16 cellular contexts compared by ENCODE assay signal in the genomic region with DNA sequence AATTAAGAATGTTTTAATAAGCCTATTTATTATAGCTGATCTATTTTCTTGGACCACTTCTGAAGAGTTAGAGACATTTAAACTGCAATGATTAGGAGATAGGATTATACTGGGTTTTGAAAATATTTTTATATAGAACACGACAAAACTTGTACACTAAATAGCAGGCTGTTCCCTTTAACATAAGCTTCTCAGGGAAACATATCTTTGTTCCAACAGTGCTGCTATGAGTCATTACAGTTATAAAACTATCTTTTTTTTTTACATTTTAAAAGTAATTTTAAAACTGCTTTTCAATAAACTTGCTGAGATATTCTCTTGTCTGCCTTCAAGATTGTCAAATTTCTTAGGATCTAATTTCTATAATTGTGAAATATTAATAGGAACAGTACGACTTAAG.
DNase-seq lines count a peak whose midpoint lies in the region; ATAC-seq and TF ChIP-seq lines count a peak whose summit lies in the region.
"Had no signal": no experiment of that assay in that cellular context is flagged by ENCODE, and none has a peak within 500 bp of the region (broad histone marks: within the 10 kb centered on the region; RNA-seq: fewer than 3 reads in every experiment).

No MANE protein-coding gene starts in this region.

- no peak for TF ChIP-seq POLR2A in IMR-90 (IDR thresholded peaks at IDR 0.05; ENCODE audit: low read depth, low read length)

- H4K91ac ChIP-seq in IMR-90 (ENCODE audit: insufficient read depth, low read depth, low read length), result no peak overlapping the region

- no peak for TF ChIP-seq RAD21 in IMR-90 (IDR thresholded peaks at IDR 0.05; ENCODE audit: low read length)

- no peak overlapping the region for H2BK5ac ChIP-seq in IMR-90 (ENCODE audit: low read depth, low read length, poor library complexity, severe bottlenecking)

- H3K56ac ChIP-seq in IMR-90 (ENCODE audit: extremely low read depth, insufficient read depth, low read length), result no peak overlapping the region; the same call in 1 of the 2 replicates

- no TSS peak for BruUV-seq in IMR-90 (replicated peaks; lab: Mats Ljungman, UMichigan)

- H3K9ac ChIP-seq in GM23248 (peak overlapping the region; percentile 23; the same call in 1 of the 2 replicates), IMR-90 (ENCODE audit: low read depth, low read length) (no peak overlapping the region)

- no peak overlapping the region; the same call in 1 of the 2 replicates for H3K14ac ChIP-seq in IMR-90 (replicated peaks; ENCODE audit: low read depth, low read length)

- H3K4ac ChIP-seq in IMR-90 (ENCODE audit: low read depth, low read length), result no peak overlapping the region

- no peaks in the 10 kb centered on the region; the same call in 1 of the 2 replicates for H3K9me2 ChIP-seq in GM23248 (ENCODE audit: insufficient read depth)

- H4K20me1 ChIP-seq in GM23248 (ENCODE audit: insufficient read depth), result no peaks in the 10 kb centered on the region
- H4K20me1 ChIP-seq in IMR-90 (ENCODE audit: insufficient read depth, low read length), result no peaks in the 10 kb centered on the region

- dilution Hi-C loops in IMR-90 (cut with HindIII; ENCODE audit: low sequenced_read_pairs, unreplicated experiment), result no loop called here

- no peak overlapping the region for H2AK5ac ChIP-seq in IMR-90 (ENCODE audit: low read depth, low read length)

- no peak overlapping the region for H2AK9ac ChIP-seq in IMR-90 (replicated peaks; ENCODE audit: low read depth, low read length, poor library complexity)

- no peak overlapping the region for H4K8ac ChIP-seq in IMR-90 (ENCODE audit: low read depth in 2 of 2, low read length in 2 of 2)

- H3K4me3 ChIP-seq in GM23248 (no peak overlapping the region), IMR-90 (ENCODE audit: insufficient read depth, low read depth, low read length) (no peak overlapping the region)
- H3K4me3 ChIP-seq: GM12878, K562 had no signal

- peaks cover under 1% of the 10 kb centered on the region; the same call in 1 of the 2 replicates for H3K9me1 ChIP-seq in IMR-90 (ENCODE audit: insufficient read depth, low read length)

- no peak overlapping the region for H3K18ac ChIP-seq in IMR-90 (ENCODE audit: low read depth, low read length)

- DNase-seq in GM23248 (peak; percentile 55), IMR-90 (peak; percentile 27), dedifferentiated amniotic fluid mesenchymal stem cell (ENCODE audit: extremely low spot score) (peak; percentile 26), mesothelial cell of epicardium (ENCODE audit: low spot score in 2 of 2, unreplicated experiment in 2 of 2) (no peak), SHP77 (lab: John Stamatoyannopoulos, UW) (no peak)
- no peak for DNase-seq in activated naive CD4-positive, alpha-beta T cell treated with anti-CD3 and anti-CD28 coated beads, Interleukin-2, amount 50 U/mL, for 72 hours (ENCODE audit: low spot score in 2 of 2)
- DNase-seq: C1 segment of cervical spinal cord; Calu3; CD4-positive, alpha-beta T cell; DMS 273 treated with DMSO at 0.1 percent for 48 hours; H7 had no signal

- TF ChIP-seq CTCF in IMR-90 (conservative IDR thresholded peaks at IDR 0.05; ENCODE audit: low read depth, low read length) (no peak), mesothelial cell of epicardium (IDR thresholded peaks at IDR 0.05; ENCODE audit: unreplicated experiment) (no peak)

- no peaks in the 10 kb centered on the region for H3K9me3 Mint-ChIP-seq in mesothelial cell of epicardium
- no peaks in the 10 kb centered on the region for H3K9me3 Mint-ChIP-seq in activated naive CD4-positive, alpha-beta T cell treated with anti-CD3 and anti-CD28 coated beads, Interleukin-2, amount 50 U/mL, for 72 hours
- H3K9me3 Mint-ChIP-seq: CD4-positive, alpha-beta T cell had no signal

- H3K4me2 ChIP-seq in GM23248 (ENCODE audit: unreplicated experiment) (peak overlapping the region; percentile 16), IMR-90 (ENCODE audit: low read depth, low read length) (no peak overlapping the region)

- WGBS in GM23248 (ENCODE audit: low coverage in 1 of 2, low lambda C conversion rate in 2 of 2, missing lambda C conversion rate in 2 of 2), 2 experiments, result 38 to 39% methylated on average over 2 of the region's 2 CpGs
- no CpG with 5 or more reads among the region's 2 CpGs for WGBS in IMR-90 (ENCODE audit: extremely low coverage in 2 of 2, insufficient read length in 1 of 2), 2 experiments

- H2BK120ac ChIP-seq in IMR-90 (ENCODE audit: low read depth, low read length), result no peak overlapping the region

- H3K27ac ChIP-seq in GM23248 (0 out of 2 replicates have a peak overlapping the region, but pooled peaks have one; percentile 7), IMR-90 (ENCODE audit: insufficient read depth, low read length) (no peak overlapping the region)

- H2BK20ac ChIP-seq in IMR-90 (ENCODE audit: low read depth, low read length), result no peak overlapping the region

- H3K79me1 ChIP-seq in IMR-90 (ENCODE audit: low read depth in 1 of 2, low read length in 2 of 2), result no peaks in the 10 kb centered on the region

- no peak overlapping the region for H3K23ac ChIP-seq in IMR-90 (ENCODE audit: low read depth, low read length)

- no peak overlapping the region for H3K4me3 Mint-ChIP-seq in mesothelial cell of epicardium
- H3K4me3 Mint-ChIP-seq: B cell; CD4-positive, alpha-beta T cell had no signal

- 0 out of 2 replicates have a peak, but pooled peaks cover 3% of the 10 kb centered on the region for H3K36me3 ChIP-seq in GM23248 (ENCODE audit: low read depth)
- H3K36me3 ChIP-seq in IMR-90 (ENCODE audit: control insufficient read depth, insufficient read depth, low read length), result no peaks in the 10 kb centered on the region

- in situ Hi-C loops in GM23248 (cut with MboI) (no loop called here), IMR-90 (cut with MboI; ENCODE audit: low sequenced_read_pairs) (no loop called here)

- no peak overlapping the region for H2BK15ac ChIP-seq in IMR-90 (ENCODE audit: low read depth, low read length)

- POLR2A ChIA-PET in IMR-90 (lab: Charles Lee; ENCODE audit: unreplicated experiment), result no interaction called here

- peak; percentile 75 for ATAC-seq in IMR-90 (ENCODE audit: low read depth)
- ATAC-seq in GM18519 (IDR thresholded peaks at IDR 0.05; ENCODE audit: low FRiP score, unreplicated experiment), result no peak
- no peak for ATAC-seq in activated naive CD4-positive, alpha-beta T cell treated with anti-CD3 and anti-CD28 coated beads, Interleukin-2, amount 50 U/mL, for 72 hours
- no peak for ATAC-seq in GM18511 (IDR thresholded peaks at IDR 0.05; ENCODE audit: unreplicated experiment)
- ATAC-seq: GM12878, K562 had no signal

- intact Hi-C loops in IMR-90 (cut with micrococcal nuclease), result no loop called here

- H2AFZ ChIP-seq in GM23248 (peak overlapping the region; percentile 40; the same call in 1 of the 2 replicates), IMR-90 (replicated peaks; ENCODE audit: low read length, poor library complexity) (no peak overlapping the region)

- no peaks in the 10 kb centered on the region for H3K9me3 ChIP-seq in GM23248 (ENCODE audit: low read depth)
- no peaks in the 10 kb centered on the region for H3K9me3 ChIP-seq in IMR-90 (ENCODE audit: control insufficient read depth, insufficient read depth, low read length)

- H3K79me2 ChIP-seq in GM23248 (ENCODE audit: insufficient read depth), result no peaks in the 10 kb centered on the region

- H3K4me1 ChIP-seq in GM23248 (ENCODE audit: insufficient read depth) (peaks cover 29% of the 10 kb centered on the region), IMR-90 (ENCODE audit: control insufficient read depth, insufficient read depth, low read length) (peaks cover 4% of the 10 kb centered on the region)

- CTCF ChIA-PET in IMR-90 (lab: Yijun Ruan, JAX), result no interaction called here

- H3K4me1 Mint-ChIP-seq in mesothelial cell of epicardium, result peaks cover 43% of the 10 kb centered on the region
- H3K4me1 Mint-ChIP-seq: B cell had no signal

- no peak overlapping the region for H4K5ac ChIP-seq in IMR-90 (ENCODE audit: low read depth, low read length)

- no peaks in the 10 kb centered on the region for H3K27me3 Mint-ChIP-seq in mesothelial cell of epicardium (ENCODE audit: low read depth)

- H3K27me3 ChIP-seq in GM23248 (replicated peaks; ENCODE audit: insufficient read depth), result no peaks in the 10 kb centered on the region
- H3K27me3 ChIP-seq in IMR-90 (ENCODE audit: control insufficient read depth, insufficient read depth, low read length), result no peaks in the 10 kb centered on the region

- no peaks in the 10 kb centered on the region for H3F3A ChIP-seq in GM23248 (ENCODE audit: insufficient read depth)

- peak overlapping the region; percentile 34 for H3K27ac Mint-ChIP-seq in mesothelial cell of epicardium
- no peak overlapping the region for H3K27ac Mint-ChIP-seq in activated naive CD4-positive, alpha-beta T cell treated with anti-CD3 and anti-CD28 coated beads, Interleukin-2, amount 50 U/mL, for 72 hours
- H3K27ac Mint-ChIP-seq: B cell; CD4-positive, alpha-beta T cell had no signal

- H3K36me3 Mint-ChIP-seq in mesothelial cell of epicardium, result peaks cover 13% of the 10 kb centered on the region
- H3K36me3 Mint-ChIP-seq in activated naive CD4-positive, alpha-beta T cell treated with anti-CD3 and anti-CD28 coated beads, Interleukin-2, amount 50 U/mL, for 72 hours, result no peaks in the 10 kb centered on the region

TF ChIP-seq in IMR-90, 13 proteins besides CTCF, POLR2A, EP300 and RAD21:
- TF ChIP-seq NFE2L2 (IDR thresholded peaks at IDR 0.05; ENCODE audit: low read depth, low read length) (no peak), SMC3 (IDR thresholded peaks at IDR 0.05; ENCODE audit: low read depth, low read length) (no peak)
- TF ChIP-seq, protein P1, sequence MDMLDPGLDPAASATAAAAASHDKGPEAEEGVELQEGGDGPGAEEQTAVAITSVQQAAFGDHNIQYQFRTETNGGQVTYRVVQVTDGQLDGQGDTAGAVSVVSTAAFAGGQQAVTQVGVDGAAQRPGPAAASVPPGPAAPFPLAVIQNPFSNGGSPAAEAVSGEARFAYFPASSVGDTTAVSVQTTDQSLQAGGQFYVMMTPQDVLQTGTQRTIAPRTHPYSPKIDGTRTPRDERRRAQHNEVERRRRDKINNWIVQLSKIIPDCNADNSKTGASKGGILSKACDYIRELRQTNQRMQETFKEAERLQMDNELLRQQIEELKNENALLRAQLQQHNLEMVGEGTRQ (IDR thresholded peaks at IDR 0.05; ENCODE audit: low read depth, low read length), result no peak

Comparison
In these comparisons a context has a peak if more than half of its experiments do, and no peak if none do; other contexts are left out.
1. DNase-seq: peak in GM23248 (single experiment), IMR-90 (single experiment) and dedifferentiated amniotic fluid mesenchymal stem cell (single experiment); none in mesothelial cell of epicardium (0 of 2), activated naive CD4-positive, alpha-beta T cell treated with anti-CD3 and anti-CD28 coated beads, Interleukin-2, amount 50 U/mL, for 72 hours (0 of 2) and SHP77 (0 of 2).